ENCODE assay signal across 9 cellular contexts in the genomic region with DNA sequence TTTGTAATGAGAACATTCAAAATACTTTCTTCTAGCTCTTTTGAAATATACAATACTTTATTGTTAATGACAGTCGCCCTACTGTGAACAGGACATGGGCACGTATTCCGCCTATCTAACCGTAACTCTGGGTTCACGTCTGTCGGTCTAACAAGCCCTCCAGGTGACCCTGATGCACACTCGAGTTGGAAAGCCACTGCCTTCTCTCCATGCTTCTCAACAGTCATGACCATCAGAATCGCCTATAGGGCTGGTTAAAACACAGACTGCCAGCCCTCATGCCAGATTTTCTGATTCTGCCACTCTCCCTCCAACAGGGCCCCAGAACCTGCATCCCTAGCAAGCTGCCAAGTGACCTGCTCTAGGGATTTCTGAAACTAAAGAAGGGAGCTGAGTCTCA.
DNase-seq lines count a peak whose midpoint lies in the region; ATAC-seq and TF ChIP-seq lines count a peak whose summit lies in the region.
"Had no signal": no experiment of that assay in that cellular context is flagged by ENCODE, and none has a peak within 500 bp of the region (broad histone marks: within the 10 kb centered on the region; RNA-seq: fewer than 3 reads in every experiment).

No MANE protein-coding gene starts in this region.

- peaks cover 91 to 97% (median 94%) of the 10 kb centered on the region in 10 experiments for H3K4me1 ChIP-seq in BLaER1 treated with 17β-estradiol and CSF1 and Interleukin-3, amounts not matched to agents 10 nM and 100 nM
- peaks cover 99% of the 10 kb centered on the region for H3K4me1 ChIP-seq in Karpas-422 (ENCODE audit: low read length)

- H3K79me2 ChIP-seq in Karpas-422 (ENCODE audit: low read length) = peaks cover 74% of the 10 kb centered on the region

- TF ChIP-seq CTCF in MCF 10A (IDR thresholded peaks at IDR 0.05; ENCODE audit: unreplicated experiment) (no peak), GM10266 (IDR thresholded peaks at IDR 0.05; ENCODE audit: control insufficient read depth, insufficient read depth, low read depth, missing control alignments) (no peak)

- peak overlapping the region; percentile 95 for H3K27ac Mint-ChIP-seq in MCF 10A (ENCODE audit: low read depth, unreplicated experiment)
- peak overlapping the region; percentile 90 for H3K27ac Mint-ChIP-seq in natural killer cell treated with Interleukin-12 subunit alpha and Interleukin-12 subunit beta and Interleukin-15 and Interleukin-18, amount 100 ng/mL, for 72 hours

- intact Hi-C loops in MCF 10A (cut with micrococcal nuclease) = no loop called here

- peaks cover 63% of the 10 kb centered on the region for H3K4me1 Mint-ChIP-seq in MCF 10A (ENCODE audit: insufficient read depth, unreplicated experiment)
- peaks cover 68 to 83% of the 10 kb centered on the region in 2 donors for H3K4me1 Mint-ChIP-seq in natural killer cell treated with Interleukin-12 subunit alpha and Interleukin-12 subunit beta and Interleukin-15 and Interleukin-18, amount 100 ng/mL, for 72 hours (ENCODE audit: low read depth in 2 of 2)

- no peaks in the 10 kb centered on the region for H3K9me3 ChIP-seq in BLaER1 treated with 17β-estradiol and CSF1 and Interleukin-3, amounts not matched to agents 10 nM and 100 nM (replicated peaks in 1 of 11)
- no peaks in the 10 kb centered on the region for H3K9me3 ChIP-seq in Karpas-422 (ENCODE audit: low read length)

- H3K27ac ChIP-seq in BLaER1 treated with 17β-estradiol and CSF1 and Interleukin-3, amounts not matched to agents 10 nM and 100 nM = peak overlapping the region; percentile 87 to 97 (median 94)
- peak overlapping the region; percentile 99 for H3K27ac ChIP-seq in Karpas-422 (ENCODE audit: low read length)

- POLR2A ChIA-PET in MCF 10A (lab: Yijun Ruan, JAX) (interaction anchor here (0.8 to 2.1 kb wide), 3 partner anchors 18 to 53 kb away, joined by 3 to 12 read pairs (median 3); no protein-coding TSS in a partner anchor), HEK293T (lab: Yijun Ruan, JAX) (interaction anchor here (1.1 kb wide), 1 partner anchor 67 kb away, joined by 3 read pairs; no protein-coding TSS in a partner anchor)

- no peaks in the 10 kb centered on the region for H3K27me3 ChIP-seq in BLaER1 treated with 17β-estradiol and CSF1 and Interleukin-3, amounts not matched to agents 10 nM and 100 nM
- no peaks in the 10 kb centered on the region for H3K27me3 ChIP-seq in Karpas-422 (ENCODE audit: low read length)

- CTCF ChIA-PET in MCF 10A (lab: Yijun Ruan, JAX) = interaction anchor here (1.1 to 1.2 kb wide), 2 partner anchors 14 to 21 kb away, joined by 3 read pairs; no protein-coding TSS in a partner anchor
- CTCF ChIA-PET in HEK293T (lab: Yijun Ruan, JAX) = interaction anchor here (0.6 kb wide), 1 partner anchor 148 kb away, joined by 3 read pairs; no protein-coding TSS in a partner anchor

- H3K27me3 Mint-ChIP-seq in MCF 10A (ENCODE audit: insufficient read depth, unreplicated experiment) = no peaks in the 10 kb centered on the region
- no peaks in the 10 kb centered on the region for H3K27me3 Mint-ChIP-seq in natural killer cell treated with Interleukin-12 subunit alpha and Interleukin-12 subunit beta and Interleukin-15 and Interleukin-18, amount 100 ng/mL, for 72 hours

- H3K9ac ChIP-seq in BLaER1 treated with 17β-estradiol and CSF1 and Interleukin-3, amounts not matched to agents 10 nM and 100 nM = peak overlapping the region; percentile 74 to 83 (median 79)
- H3K9ac ChIP-seq in Karpas-422 (ENCODE audit: low read length) = peak overlapping the region; percentile 72

- no peak overlapping the region for H2AFZ ChIP-seq in Karpas-422 (ENCODE audit: low read length)

- H3K4me3 Mint-ChIP-seq in MCF 10A (ENCODE audit: unreplicated experiment) = no peak overlapping the region
- H3K4me3 Mint-ChIP-seq in natural killer cell treated with Interleukin-12 subunit alpha and Interleukin-12 subunit beta and Interleukin-15 and Interleukin-18, amount 100 ng/mL, for 72 hours = peak overlapping the region; percentile 82

- ATAC-seq in natural killer cell treated with Interleukin-12 subunit alpha and Interleukin-12 subunit beta and Interleukin-15 and Interleukin-18, amount 100 ng/mL, for 72 hours = no peak

- peaks cover under 1% of the 10 kb centered on the region for H3K36me3 Mint-ChIP-seq in MCF 10A (ENCODE audit: insufficient read depth, unreplicated experiment)
- H3K36me3 Mint-ChIP-seq in natural killer cell treated with Interleukin-12 subunit alpha and Interleukin-12 subunit beta and Interleukin-15 and Interleukin-18, amount 100 ng/mL, for 72 hours = no peaks in the 10 kb centered on the region

- H3K4me3 ChIP-seq in BLaER1 treated with 17β-estradiol and CSF1 and Interleukin-3, amounts not matched to agents 10 nM and 100 nM = peak overlapping the region in 5 of 10 experiments; percentile 1 to 21 (median 14); a peak in 5 of 20 replicates
- peak overlapping the region; percentile 49 for H3K4me3 ChIP-seq in Karpas-422 (ENCODE audit: low read length)

- H3K36me3 ChIP-seq in BLaER1 treated with 17β-estradiol and CSF1 and Interleukin-3, amounts not matched to agents 10 nM and 100 nM = no peaks in the 10 kb centered on the region
- H3K36me3 ChIP-seq in Karpas-422 (ENCODE audit: insufficient read depth, low read length) = no peaks in the 10 kb centered on the region

- no peaks in the 10 kb centered on the region for H3K9me3 Mint-ChIP-seq in MCF 10A (ENCODE audit: unreplicated experiment)
- H3K9me3 Mint-ChIP-seq in natural killer cell treated with Interleukin-12 subunit alpha and Interleukin-12 subunit beta and Interleukin-15 and Interleukin-18, amount 100 ng/mL, for 72 hours = no peaks in the 10 kb centered on the region

- H3K9me2 ChIP-seq in Karpas-422 (replicated peaks; ENCODE audit: insufficient read depth, low read length) = no peaks in the 10 kb centered on the region

- peak overlapping the region; percentile 81 to 95 (median 89) for H3K4me2 ChIP-seq in BLaER1 treated with 17β-estradiol and CSF1 and Interleukin-3, amounts not matched to agents 10 nM and 100 nM
- peak overlapping the region; percentile 84 for H3K4me2 ChIP-seq in Karpas-422 (ENCODE audit: low read depth, low read length, poor library complexity, severe bottlenecking)

- DNase-seq in Karpas-422 = peak; percentile 68
- no peak for DNase-seq in MCF 10A (ENCODE audit: unreplicated experiment)
- no peak for DNase-seq in natural killer cell treated with Interleukin-12 subunit alpha and Interleukin-12 subunit beta and Interleukin-15 and Interleukin-18, amount 100 ng/mL, for 72 hours (ENCODE audit: low spot score)
- no peak for DNase-seq in foreskin melanocyte
- DNase-seq in GM10266 (ENCODE audit: extremely low spot score) = no peak
- DNase-seq in DMS153 treated with DMSO at 0.1 percent for 48 hours (lab: John Stamatoyannopoulos, UW; ENCODE audit: unreplicated experiment) = no peak
- DNase-seq in HEK293T (ENCODE audit: extremely low spot score) = no peak
- DNase-seq: SHP77 treated with DMSO at 0.1 percent for 48 hours had no signal

- no peaks in the 10 kb centered on the region for H4K20me1 ChIP-seq in BLaER1 treated with 17β-estradiol and CSF1 and Interleukin-3, amounts not matched to agents 10 nM and 100 nM
- H4K20me1 ChIP-seq in Karpas-422 (ENCODE audit: insufficient read depth, low read depth, low read length) = no peaks in the 10 kb centered on the region

- TSS peak; percentile 16 for BruUV-seq in MCF 10A (replicated peaks; lab: Mats Ljungman, UMichigan)

TF ChIP-seq in HEK293T, 16 proteins besides CTCF, POLR2A, EP300 and RAD21:
- no peak for TF ChIP-seq FOXM1 (IDR thresholded peaks at IDR 0.05; ENCODE audit: borderline replicate concordance)
- no peak for TF ChIP-seq L3MBTL2 (conservative IDR thresholded peaks at IDR 0.05)
- no peak for TF ChIP-seq ARNT (IDR thresholded peaks at IDR 0.05)
- no peak for TF ChIP-seq TARDBP (IDR thresholded peaks at IDR 0.05)
- no peak for TF ChIP-seq SUZ12 (IDR thresholded peaks at IDR 0.05)
- TF ChIP-seq, protein P1, sequence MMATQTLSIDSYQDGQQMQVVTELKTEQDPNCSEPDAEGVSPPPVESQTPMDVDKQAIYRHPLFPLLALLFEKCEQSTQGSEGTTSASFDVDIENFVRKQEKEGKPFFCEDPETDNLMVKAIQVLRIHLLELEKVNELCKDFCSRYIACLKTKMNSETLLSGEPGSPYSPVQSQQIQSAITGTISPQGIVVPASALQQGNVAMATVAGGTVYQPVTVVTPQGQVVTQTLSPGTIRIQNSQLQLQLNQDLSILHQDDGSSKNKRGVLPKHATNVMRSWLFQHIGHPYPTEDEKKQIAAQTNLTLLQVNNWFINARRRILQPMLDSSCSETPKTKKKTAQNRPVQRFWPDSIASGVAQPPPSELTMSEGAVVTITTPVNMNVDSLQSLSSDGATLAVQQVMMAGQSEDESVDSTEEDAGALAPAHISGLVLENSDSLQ (IDR thresholded peaks at IDR 0.05) = no peak
- TF ChIP-seq CTBP1 (IDR thresholded peaks at IDR 0.05; ENCODE audit: borderline replicate concordance) = no peak
- no peak for TF ChIP-seq FOXA1 (IDR thresholded peaks at IDR 0.05)
